Comparison of ENCODE assay signal across 1 cellular context in genomic region chr5:82620957-82621600, GRCh38.
A peak's percentile ranks its signal among the peaks of the same experiment; 100 is the strongest.
TF ChIP-seq lines count a peak whose summit lies in the region.

No MANE protein-coding gene starts in this region.

TF ChIP-seq in HEK293, 187 proteins besides CTCF, POLR2A, EP300 and RAD21 (continued from another document):
- no peak for TF ChIP-seq SCRT2 (tag by site-specific recombination; IDR thresholded peaks at IDR 0.05)
- TF ChIP-seq ZXDB (tag by site-specific recombination; IDR thresholded peaks at IDR 0.05), result 0 out of 2 replicates have a peak, but pooled peaks have one; percentile 28
- TF ChIP-seq ZNF513 (tag by site-specific recombination; IDR thresholded peaks at IDR 0.05), result no peak
- TF ChIP-seq ZNF16 (tag by site-specific recombination; IDR thresholded peaks at IDR 0.05; ENCODE audit: low read depth), result no peak
- TF ChIP-seq SP3 (tag by site-specific recombination; IDR thresholded peaks at IDR 0.05), result no peak
- no peak for TF ChIP-seq ZBTB20 (tag by site-specific recombination; IDR thresholded peaks at IDR 0.05)
